Comparison of ENCODE assay signal across 17 cellular contexts in the genomic region with DNA sequence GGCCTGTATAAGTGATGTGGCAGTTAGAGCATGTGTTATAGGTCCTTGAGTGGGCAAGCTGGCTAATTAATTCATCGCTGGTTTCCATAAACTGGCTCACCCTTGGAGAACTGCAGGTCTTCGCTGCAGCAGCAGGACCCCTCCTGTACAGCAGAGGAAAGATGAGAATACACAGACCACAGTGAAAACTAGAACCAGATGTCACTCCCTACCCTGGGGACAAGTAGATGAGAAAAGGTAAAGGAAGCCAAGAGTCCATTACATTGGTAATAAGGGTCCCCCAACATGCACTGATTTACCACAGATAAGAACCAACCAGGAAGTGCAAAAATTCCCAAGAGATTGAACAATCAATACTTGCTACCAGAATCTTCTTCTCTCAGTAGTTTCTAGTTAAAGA.
DNase-seq lines count a peak whose midpoint lies in the region; ATAC-seq and TF ChIP-seq lines count a peak whose summit lies in the region.
"Had no signal": no experiment of that assay in that cellular context is flagged by ENCODE, and none has a peak within 500 bp of the region (broad histone marks: within the 10 kb centered on the region; RNA-seq: fewer than 3 reads in every experiment).

No MANE protein-coding gene starts in this region.

- DNase-seq in NCI-H524 (lab: John Stamatoyannopoulos, UW) (peak; percentile 9 to 75), NCI-H524 treated with DMSO at 0.1 percent for 48 hours (lab: John Stamatoyannopoulos, UW) (no peak), SK-N-DZ (ENCODE audit: low spot score) (peak; percentile 66), medulla oblongata (ENCODE audit: extremely low spot score) (no peak), NCI-H2029 (lab: John Stamatoyannopoulos, UW) (no peak)
- DNase-seq: 8988T; Caco-2; CD4-positive, CD25-positive, alpha-beta regulatory T cell; CD8-positive, alpha-beta T cell; DMS53; DMS79 treated with DMSO at 0.1 percent for 48 hours; GF-D8; GOT3; HCEC 1CT had no signal

- ATAC-seq in SK-N-SH treated with all-trans-retinoic acid at 6 μM for 48 hours (peak; percentile 79), GM18517 (IDR thresholded peaks at IDR 0.05; ENCODE audit: unreplicated experiment) (no peak)
- ATAC-seq: A549; CD8-positive, alpha-beta T cell had no signal

TF ChIP-seq in SK-N-SH treated with all-trans-retinoic acid at 6 μM for 48 hours, 23 proteins besides CTCF, POLR2A, EP300 and RAD21:
- TF ChIP-seq SNAI2 (CRISPR knock-in tag; IDR thresholded peaks at IDR 0.05) (0 out of 2 replicates have a peak, but pooled peaks have one; percentile 13), TSHZ2 (CRISPR knock-in tag; IDR thresholded peaks at IDR 0.05) (peak; percentile 93; the same call in 1 of the 2 replicates), ZNF70 (CRISPR knock-in tag; IDR thresholded peaks at IDR 0.05) (no peak), ZNF8 (CRISPR knock-in tag; IDR thresholded peaks at IDR 0.05) (peak; percentile 57), ISL1 (CRISPR knock-in tag; IDR thresholded peaks at IDR 0.05) (0 out of 2 replicates have a peak, but pooled peaks have one; percentile 7), ZFP30 (CRISPR knock-in tag; IDR thresholded peaks at IDR 0.05) (no peak), TCF4 (CRISPR knock-in tag; IDR thresholded peaks at IDR 0.05; ENCODE audit: borderline replicate concordance) (peak; percentile 98)
- TF ChIP-seq, protein P1, sequence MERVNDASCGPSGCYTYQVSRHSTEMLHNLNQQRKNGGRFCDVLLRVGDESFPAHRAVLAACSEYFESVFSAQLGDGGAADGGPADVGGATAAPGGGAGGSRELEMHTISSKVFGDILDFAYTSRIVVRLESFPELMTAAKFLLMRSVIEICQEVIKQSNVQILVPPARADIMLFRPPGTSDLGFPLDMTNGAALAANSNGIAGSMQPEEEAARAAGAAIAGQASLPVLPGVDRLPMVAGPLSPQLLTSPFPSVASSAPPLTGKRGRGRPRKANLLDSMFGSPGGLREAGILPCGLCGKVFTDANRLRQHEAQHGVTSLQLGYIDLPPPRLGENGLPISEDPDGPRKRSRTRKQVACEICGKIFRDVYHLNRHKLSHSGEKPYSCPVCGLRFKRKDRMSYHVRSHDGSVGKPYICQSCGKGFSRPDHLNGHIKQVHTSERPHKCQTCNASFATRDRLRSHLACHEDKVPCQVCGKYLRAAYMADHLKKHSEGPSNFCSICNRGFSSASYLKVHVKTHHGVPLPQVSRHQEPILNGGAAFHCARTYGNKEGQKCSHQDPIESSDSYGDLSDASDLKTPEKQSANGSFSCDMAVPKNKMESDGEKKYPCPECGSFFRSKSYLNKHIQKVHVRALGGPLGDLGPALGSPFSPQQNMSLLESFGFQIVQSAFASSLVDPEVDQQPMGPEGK (CRISPR knock-in tag; IDR thresholded peaks at IDR 0.05; ENCODE audit: borderline replicate concordance) = no peak

Comparison
In these comparisons a context has a peak if more than half of its experiments do, and no peak if none do; other contexts are left out.
1. DNase-seq: peak in NCI-H524 (2 of 2) and SK-N-DZ (single experiment); none in NCI-H524 treated with DMSO at 0.1 percent for 48 hours (single experiment), medulla oblongata (single experiment) and NCI-H2029 (single experiment).